8 cellular contexts compared by ENCODE assay signal in genomic region chr22:28600546-28601143, GRCh38.
DNase-seq lines count a peak whose midpoint lies in the region; ATAC-seq and TF ChIP-seq lines count a peak whose summit lies in the region.

No MANE protein-coding gene starts in this region.

- H3K36me3 ChIP-seq in CD4-positive, CD25-positive, alpha-beta regulatory T cell (ENCODE audit: control insufficient read depth, insufficient read depth, low read length), result no peaks in the 10 kb centered on the region
- H3K36me3 ChIP-seq in liver (ENCODE audit: control insufficient read depth in 4 of 4, insufficient read depth in 3 of 4, low read depth in 1 of 4, low read length in 3 of 4), result no peaks in the 10 kb centered on the region

- peaks cover 53% of the 10 kb centered on the region for H3K27me3 Mint-ChIP-seq in CD4-positive, CD25-positive, alpha-beta regulatory T cell

- no peak for ATAC-seq in CD4-positive, CD25-positive, alpha-beta regulatory T cell (ENCODE audit: low read depth in 2 of 2)
- no peak for ATAC-seq in HG02610 (IDR thresholded peaks at IDR 0.05; ENCODE audit: unreplicated experiment)
- no peak for ATAC-seq in GM19023 (IDR thresholded peaks at IDR 0.05; ENCODE audit: unreplicated experiment)

- no peaks in the 10 kb centered on the region for H3K9me3 ChIP-seq in CD4-positive, CD25-positive, alpha-beta regulatory T cell (ENCODE audit: control insufficient read depth in 2 of 2, low read length in 2 of 2)
- H3K9me3 ChIP-seq in liver (ENCODE audit: control insufficient read depth in 4 of 4, low read length in 3 of 4), result no peaks in the 10 kb centered on the region

- no peak for TF ChIP-seq CTCF in HFF-Myc (IDR thresholded peaks at IDR 0.05; ENCODE audit: low read depth, low read length, missing control alignments)
- TF ChIP-seq CTCF in cardiac fibroblast (IDR thresholded peaks at IDR 0.05; ENCODE audit: low read depth, low read length), result no peak
- TF ChIP-seq CTCF in liver (IDR thresholded peaks at IDR 0.05; ENCODE audit: low read depth, low read length, missing input control), result peak; percentile 52

- H3K4me1 Mint-ChIP-seq in CD4-positive, CD25-positive, alpha-beta regulatory T cell, result no peaks in the 10 kb centered on the region

- H3K27ac ChIP-seq in CD4-positive, CD25-positive, alpha-beta regulatory T cell (ENCODE audit: insufficient read depth, low read length, poor library complexity, severe bottlenecking), result no peak overlapping the region
- H3K27ac ChIP-seq in liver (ENCODE audit: low read depth in 1 of 2, low read length in 2 of 2), result no peak overlapping the region

- no peak overlapping the region for H3K4me3 ChIP-seq in CD4-positive, CD25-positive, alpha-beta regulatory T cell (ENCODE audit: low read depth, low read length)
- no peak overlapping the region for H3K4me3 ChIP-seq in HFF-Myc (replicated peaks; ENCODE audit: low read depth, low read length)
- no peak overlapping the region for H3K4me3 ChIP-seq in cardiac fibroblast (replicated peaks in 1 of 2; ENCODE audit: low read depth in 2 of 2, low read length in 2 of 2)
- no peak overlapping the region for H3K4me3 ChIP-seq in liver (ENCODE audit: low read depth in 1 of 3, low read length in 3 of 3)

- WGBS in liver, result 63% methylated on average over 3 of the region's 3 CpGs

- no peaks in the 10 kb centered on the region for H3K9me3 Mint-ChIP-seq in CD4-positive, CD25-positive, alpha-beta regulatory T cell

- TF ChIP-seq RAD21 in liver (IDR thresholded peaks at IDR 0.05), result peak; percentile 89 to 92

- no peaks in the 10 kb centered on the region for H3K4me1 ChIP-seq in CD4-positive, CD25-positive, alpha-beta regulatory T cell (ENCODE audit: control insufficient read depth, insufficient read depth, low read length, poor library complexity, severe bottlenecking)
- peaks cover 0 to 13% (median 5%) of the 10 kb centered on the region in 4 donors for H3K4me1 ChIP-seq in liver (ENCODE audit: control insufficient read depth in 4 of 4, insufficient read depth in 4 of 4, low read length in 3 of 4)

- no peak overlapping the region for H3K4me3 Mint-ChIP-seq in CD4-positive, CD25-positive, alpha-beta regulatory T cell

- H3K9ac ChIP-seq in liver (ENCODE audit: low read depth in 1 of 2, low read length in 2 of 2), result no peak overlapping the region

- no peak overlapping the region for H3K27ac Mint-ChIP-seq in CD4-positive, CD25-positive, alpha-beta regulatory T cell

- H3K36me3 Mint-ChIP-seq in CD4-positive, CD25-positive, alpha-beta regulatory T cell, result no peaks in the 10 kb centered on the region

- DNase-seq in CD4-positive, CD25-positive, alpha-beta regulatory T cell, result peak in 2 of 3 donors; percentile 62 to 63
- peak; percentile 36 for DNase-seq in HFF-Myc (ENCODE audit: extremely low read depth, low read depth)
- DNase-seq in NCI-H774 (lab: John Stamatoyannopoulos, UW), result peak; percentile 3
- peak; percentile 78 to 79 for DNase-seq in cardiac fibroblast (ENCODE audit: low read depth in 2 of 2)
- DNase-seq in T-helper 9 cell, result no peak

- H3K27me3 ChIP-seq in CD4-positive, CD25-positive, alpha-beta regulatory T cell (ENCODE audit: control insufficient read depth, insufficient read depth, low read length), result peaks cover 14% of the 10 kb centered on the region
- H3K27me3 ChIP-seq in liver (ENCODE audit: control insufficient read depth in 4 of 4, insufficient read depth in 4 of 4, low read length in 3 of 4), result no peaks in the 10 kb centered on the region

TF ChIP-seq in liver, 16 proteins besides CTCF, POLR2A, EP300 and RAD21:
- no peak for TF ChIP-seq FOXA2 (IDR thresholded peaks at IDR 0.05)
- TF ChIP-seq ATF3 (IDR thresholded peaks at IDR 0.05), result no peak
- TF ChIP-seq SP1 (IDR thresholded peaks at IDR 0.05), result no peak
